24 cellular contexts compared by ENCODE assay signal in the genomic region with DNA sequence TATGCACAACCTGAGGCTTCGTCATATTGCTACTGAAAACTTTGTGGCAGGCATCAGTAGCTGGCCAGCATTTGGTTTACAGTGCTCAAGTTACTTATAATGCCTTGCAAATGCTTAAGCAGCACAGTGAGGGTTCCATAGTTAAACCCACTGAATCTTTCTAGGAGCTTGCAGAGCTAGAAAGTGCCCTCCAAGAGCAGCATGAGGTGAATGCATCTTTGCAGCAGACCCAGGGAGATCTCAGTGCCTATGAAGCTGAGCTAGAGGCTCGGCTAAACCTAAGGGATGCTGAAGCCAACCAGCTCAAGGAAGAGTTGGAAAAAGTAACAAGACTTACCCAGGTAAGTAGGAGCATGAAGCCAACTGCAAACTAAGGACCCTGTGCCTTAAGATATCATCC.
"Had no signal": no experiment of that assay in that cellular context is flagged by ENCODE, and none has a peak within 500 bp of the region (broad histone marks: within the 10 kb centered on the region; RNA-seq: fewer than 3 reads in every experiment).

No MANE protein-coding gene starts in this region.

- ATAC-seq: activated CD8-positive, alpha-beta T cell treated with anti-CD3 and anti-CD28 coated beads for 36 hours; heart right ventricle; left ventricle myocardium superior; pancreas; sciatic nerve; SK-N-SH treated with all-trans-retinoic acid at 6 μM for 48 hours had no signal

- H3K27ac ChIP-seq: esophagus squamous epithelium, heart right ventricle, pancreas, prostate gland, skin epidermis, thoracic aorta had no signal

- H3K4me3 ChIP-seq: esophagus squamous epithelium, heart right ventricle, pancreas, prostate gland, skin epidermis, thoracic aorta had no signal

- H3K36me3 ChIP-seq: prostate gland had no signal

- H3K27ac Mint-ChIP-seq: activated CD8-positive, alpha-beta T cell treated with anti-CD3 and anti-CD28 coated beads for 36 hours; activated naive CD4-positive, alpha-beta T cell treated with anti-CD3 and anti-CD28 coated beads for 36 hours; dendritic cell treated with granulocyte-macrophage colony-stimulating factor and Interleukin-4, amounts not matched to agents 40 ng/mL and 50 ng/mL, for 4 days; stimulated activated naive CD8-positive, alpha-beta T cell treated with anti-CD3 and anti-CD28 coated beads, Interleukin-15, Interleukin-2, amounts not matched to agents 100 ng/mL and 50 ng/mL, for 24 hours had no signal

- H3K4me3 Mint-ChIP-seq: activated CD8-positive, alpha-beta T cell treated with anti-CD3 and anti-CD28 coated beads for 36 hours; activated naive CD4-positive, alpha-beta T cell treated with anti-CD3 and anti-CD28 coated beads for 36 hours; central memory CD8-positive, alpha-beta T cell; dendritic cell treated with granulocyte-macrophage colony-stimulating factor and Interleukin-4, amounts not matched to agents 40 ng/mL and 50 ng/mL, for 4 days; stimulated activated naive CD8-positive, alpha-beta T cell treated with anti-CD3 and anti-CD28 coated beads, Interleukin-15, Interleukin-2, amounts not matched to agents 100 ng/mL and 50 ng/mL, for 24 hours had no signal

- H3K9me3 ChIP-seq: esophagus squamous epithelium, heart right ventricle, pancreas, prostate gland, thoracic aorta had no signal

- H3K27me3 Mint-ChIP-seq: activated CD8-positive, alpha-beta T cell treated with anti-CD3 and anti-CD28 coated beads for 36 hours; central memory CD8-positive, alpha-beta T cell; dendritic cell treated with granulocyte-macrophage colony-stimulating factor and Interleukin-4, amounts not matched to agents 40 ng/mL and 50 ng/mL, for 4 days; stimulated activated naive CD8-positive, alpha-beta T cell treated with anti-CD3 and anti-CD28 coated beads, Interleukin-15, Interleukin-2, amounts not matched to agents 100 ng/mL and 50 ng/mL, for 24 hours had no signal

- DNase-seq: activated CD4-positive, alpha-beta T cell treated with anti-CD3 and anti-CD28 coated beads for 4 hours; activated CD8-positive, alpha-beta T cell treated with anti-CD3 and anti-CD28 coated beads for 36 hours; activated effector memory CD4-positive, alpha-beta T cell treated with Interleukin-2 at 50 U/mL for 16 hours; activated naive CD4-positive, alpha-beta T cell treated with anti-CD3 and anti-CD28 coated beads for 36 hours; activated T-cell treated with anti-CD3 and anti-CD28 coated beads, Interleukin-2, amount 50 U/mL, for 48 hours; anterior cingulate cortex; esophagus squamous epithelium; foreskin melanocyte; heart right ventricle; left ventricle myocardium superior; nucleus accumbens; pancreas; retina; stimulated activated CD4-positive, alpha-beta T cell treated with anti-CD3 and anti-CD28 coated beads, Interleukin-12 subunit alpha, Interleukin-12 subunit beta, amount 100 ng/mL, for 4 hours; stimulated activated CD4-positive, alpha-beta T cell treated with anti-CD3 and anti-CD28 coated beads, Interleukin-4, amount 100 ng/mL, for 1 hour; trophoblast cell had no signal

- H3K4me1 ChIP-seq: pancreas, prostate gland had no signal

- H3K27me3 ChIP-seq: esophagus squamous epithelium, heart right ventricle, pancreas had no signal

- H3K9me3 Mint-ChIP-seq: central memory CD8-positive, alpha-beta T cell; dendritic cell treated with granulocyte-macrophage colony-stimulating factor and Interleukin-4, amounts not matched to agents 40 ng/mL and 50 ng/mL, for 4 days; stimulated activated naive CD8-positive, alpha-beta T cell treated with anti-CD3 and anti-CD28 coated beads, Interleukin-15, Interleukin-2, amounts not matched to agents 100 ng/mL and 50 ng/mL, for 24 hours had no signal
